8 cellular contexts compared by ENCODE assay signal in genomic region chr2:62197609-62198236, GRCh38. TPM values are rescaled to one million over a fixed set of nuclear protein-coding genes. Genes with fewer than 3 reads are reported as not detected.
A peak's percentile ranks its signal among the peaks of the same experiment; 100 is the strongest.
DNase-seq lines count a peak whose midpoint lies in the region; ATAC-seq and TF ChIP-seq lines count a peak whose summit lies in the region.

No MANE protein-coding gene starts in this region.

- no peaks in the 10 kb centered on the region for H3K9me3 Mint-ChIP-seq in activated CD4-positive, alpha-beta memory T cell treated with anti-CD3 and anti-CD28 coated beads, Interleukin-2, amount 10 ng/mL, durations not matched to agents 7 days and 5 days
- no peaks in the 10 kb centered on the region for H3K9me3 Mint-ChIP-seq in nephron progenitor cell

- peak overlapping the region; percentile 73 for H3K27ac Mint-ChIP-seq in activated CD4-positive, alpha-beta memory T cell treated with anti-CD3 and anti-CD28 coated beads, Interleukin-2, amount 10 ng/mL, durations not matched to agents 7 days and 5 days
- H3K27ac Mint-ChIP-seq in nephron progenitor cell: no peak overlapping the region

- H3K36me3 ChIP-seq in BE2C (no peaks in the 10 kb centered on the region), HUES6 (ENCODE audit: control insufficient read depth, insufficient read depth, low read length) (no peaks in the 10 kb centered on the region)

- ATAC-seq in GM19463 (IDR thresholded peaks at IDR 0.05; ENCODE audit: unreplicated experiment) (no peak), GM21447 (IDR thresholded peaks at IDR 0.05; ENCODE audit: unreplicated experiment) (no peak)

- no peaks in the 10 kb centered on the region for H3K27me3 ChIP-seq in BE2C
- H3K27me3 ChIP-seq in HUES6 (ENCODE audit: control insufficient read depth, insufficient read depth, low read length): no peaks in the 10 kb centered on the region

- peaks cover 23% of the 10 kb centered on the region for H3K36me3 Mint-ChIP-seq in activated CD4-positive, alpha-beta memory T cell treated with anti-CD3 and anti-CD28 coated beads, Interleukin-2, amount 10 ng/mL, durations not matched to agents 7 days and 5 days (ENCODE audit: low read depth)
- no peaks in the 10 kb centered on the region for H3K36me3 Mint-ChIP-seq in nephron progenitor cell (ENCODE audit: low read depth)

- H3K9ac ChIP-seq in HUES6 (ENCODE audit: low read length): peak overlapping the region; percentile 70

- H3K4me1 Mint-ChIP-seq in activated CD4-positive, alpha-beta memory T cell treated with anti-CD3 and anti-CD28 coated beads, Interleukin-2, amount 10 ng/mL, durations not matched to agents 7 days and 5 days: peaks cover 50% of the 10 kb centered on the region
- H3K4me1 Mint-ChIP-seq in nephron progenitor cell: peaks cover 48% of the 10 kb centered on the region

- POLR2A ChIA-PET in activated CD4-positive, alpha-beta memory T cell treated with anti-CD3 and anti-CD28 coated beads, Interleukin-2, amount 10 ng/mL, durations not matched to agents 7 days and 5 days (lab: Charles Lee): interaction anchor here (0.7 to 2.5 kb wide), 6 partner anchors 21 to 1391 kb away, joined by 3 to 9 read pairs (median 4); partner anchors contain the start of genes MDH1, WDPCP and XPO1

- DNase-seq in BE2C: no peak
- DNase-seq in activated CD4-positive, alpha-beta memory T cell treated with anti-CD3 and anti-CD28 coated beads, Interleukin-2, amount 10 ng/mL, durations not matched to agents 7 days and 5 days: peak; percentile 43
- DNase-seq in fibroblast of pulmonary artery (ENCODE audit: low read depth): no peak
- DNase-seq in nephron progenitor cell: peak; percentile 60
- DNase-seq in foreskin melanocyte: no peak

- no peaks in the 10 kb centered on the region for H3K27me3 Mint-ChIP-seq in activated CD4-positive, alpha-beta memory T cell treated with anti-CD3 and anti-CD28 coated beads, Interleukin-2, amount 10 ng/mL, durations not matched to agents 7 days and 5 days
- H3K27me3 Mint-ChIP-seq in nephron progenitor cell (ENCODE audit: low read depth, poor library complexity): no peaks in the 10 kb centered on the region

- H3K27ac ChIP-seq in HUES6 (ENCODE audit: low read depth, low read length): no peak overlapping the region

- H3K4me3 Mint-ChIP-seq in activated CD4-positive, alpha-beta memory T cell treated with anti-CD3 and anti-CD28 coated beads, Interleukin-2, amount 10 ng/mL, durations not matched to agents 7 days and 5 days: peak overlapping the region; percentile 81
- H3K4me3 Mint-ChIP-seq in nephron progenitor cell: peak overlapping the region; percentile 87

- no peak for TF ChIP-seq CTCF in BE2C (IDR thresholded peaks at IDR 0.05; ENCODE audit: low read depth, low read length)
- no peak for TF ChIP-seq CTCF in fibroblast of pulmonary artery (IDR thresholded peaks at IDR 0.05; ENCODE audit: low read length, missing control alignments)
- TF ChIP-seq CTCF in nephron progenitor cell (IDR thresholded peaks at IDR 0.05): no peak

- CTCF ChIA-PET in activated CD4-positive, alpha-beta memory T cell treated with anti-CD3 and anti-CD28 coated beads, Interleukin-2, amount 10 ng/mL, durations not matched to agents 7 days and 5 days (lab: Charles Lee): no interaction called here

- H3K4me3 ChIP-seq in BE2C (ENCODE audit: low read depth, low read length): peak overlapping the region; percentile 78
- peak overlapping the region; percentile 100 for H3K4me3 ChIP-seq in HUES6 (ENCODE audit: low read depth, low read length)
- H3K4me3 ChIP-seq in fibroblast of pulmonary artery (replicated peaks; ENCODE audit: low read depth, low read length): peak overlapping the region; percentile 91

- H3K9me3 ChIP-seq in BE2C (no peaks in the 10 kb centered on the region), HUES6 (ENCODE audit: control insufficient read depth, insufficient read depth, low read depth, low read length) (no peaks in the 10 kb centered on the region)

- H3K4me1 ChIP-seq in BE2C (no peaks in the 10 kb centered on the region), HUES6 (ENCODE audit: control insufficient read depth, insufficient read depth, low read length) (peaks cover 32% of the 10 kb centered on the region)

RNA-seq across cellular contexts. Expression of gene B3GNT2, which starts 1.8 kb away (rescaled TPM):
- polyA plus RNA-seq in BE2C (2012; ENCODE audit: insufficient read depth, insufficient read length, low read depth): 8.0 TPM
- total RNA-seq in activated CD4-positive, alpha-beta memory T cell treated with anti-CD3 and anti-CD28 coated beads, Interleukin-2, amount 10 ng/mL, durations not matched to agents 7 days and 5 days: 10 to 100 TPM; 28.3 to 29.1 TPM

Comparison
In these comparisons a context has a peak if more than half of its experiments do, and no peak if none do; other contexts are left out.
1. DNase-seq: peak in activated CD4-positive, alpha-beta memory T cell treated with anti-CD3 and anti-CD28 coated beads, Interleukin-2, amount 10 ng/mL, durations not matched to agents 7 days and 5 days (single experiment) and nephron progenitor cell (single experiment); none in BE2C (single experiment), fibroblast of pulmonary artery (single experiment) and foreskin melanocyte (single experiment).
2. Peak in every context shown above with its lines, with median percentiles within 50 percentile points of each other: H3K4me3 ChIP-seq.